In genomic region chr5:96963267-96963666, GRCh38 we compare ENCODE assay signal across 8 cellular contexts. TPM values are rescaled to one million over a fixed set of nuclear protein-coding genes. Genes with fewer than 3 reads are reported as not detected.
DNase-seq lines count a peak whose midpoint lies in the region; ATAC-seq and TF ChIP-seq lines count a peak whose summit lies in the region.

No MANE protein-coding gene starts in this region.

- ATAC-seq in GM21447 (IDR thresholded peaks at IDR 0.05; ENCODE audit: unreplicated experiment), result peak; percentile 55

- no peak overlapping the region for H3K4me3 ChIP-seq in Karpas-422 (ENCODE audit: low read length)
- H3K4me3 ChIP-seq in prostate gland, result no peak overlapping the region

- no peak overlapping the region for H2AFZ ChIP-seq in Karpas-422 (ENCODE audit: low read length)

- in situ Hi-C loops in ACHN (cut with HindIII; ENCODE audit: low pct_ligation_motif_present, low pct_unique_long_range_greater_than_20kb, low sequenced_read_pairs), result no loop called here

- DNase-seq in Daoy (ENCODE audit: low read depth), result peak; percentile 74
- no peak for DNase-seq in Karpas-422
- peak; percentile 40 for DNase-seq in amniotic epithelial cell (ENCODE audit: low read depth)
- DNase-seq in kidney tubule cell (ENCODE audit: low spot score), result peak; percentile 69
- DNase-seq in prostate gland (ENCODE audit: low spot score), result no peak
- no peak for DNase-seq in stimulated activated naive CD4-positive, alpha-beta T cell treated with Interleukin-2 at 50 U/mL for 16 hours (lab: John Stamatoyannopoulos, UW)
- DNase-seq in ACHN, result no peak

- peak overlapping the region; percentile 50 for H3K4me2 ChIP-seq in Karpas-422 (ENCODE audit: low read depth, low read length, poor library complexity, severe bottlenecking)

- peaks cover 93% of the 10 kb centered on the region for H3K79me2 ChIP-seq in Karpas-422 (ENCODE audit: low read length)

- intact Hi-C loops in prostate gland (cut with DNase I), result no loop called here

- H3K27ac ChIP-seq in Karpas-422 (ENCODE audit: low read length) (peak overlapping the region; percentile 77), prostate gland (no peak overlapping the region)

- 36% methylated on average over 3 of the region's 3 CpGs for WGBS in prostate gland

- H4K20me1 ChIP-seq in Karpas-422 (ENCODE audit: insufficient read depth, low read depth, low read length), result no peaks in the 10 kb centered on the region

- H3K36me3 ChIP-seq in Karpas-422 (ENCODE audit: insufficient read depth, low read length) (no peaks in the 10 kb centered on the region; the same call in 1 of the 2 replicates), prostate gland (no peaks in the 10 kb centered on the region)

- H3K4me1 ChIP-seq in Karpas-422 (ENCODE audit: low read length) (peaks cover 52% of the 10 kb centered on the region), prostate gland (replicated peaks) (no peaks in the 10 kb centered on the region)

- H3K9me3 ChIP-seq in Karpas-422 (ENCODE audit: low read length) (no peaks in the 10 kb centered on the region), prostate gland (no peaks in the 10 kb centered on the region)

- no peaks in the 10 kb centered on the region for H3K9me2 ChIP-seq in Karpas-422 (replicated peaks; ENCODE audit: insufficient read depth, low read length)

- no peaks in the 10 kb centered on the region for H3K27me3 ChIP-seq in Karpas-422 (ENCODE audit: low read length)
- H3K27me3 ChIP-seq in prostate gland (replicated peaks; ENCODE audit: insufficient read depth), result no peaks in the 10 kb centered on the region

- H3K9ac ChIP-seq in Karpas-422 (ENCODE audit: low read length), result no peak overlapping the region

- no peak for TF ChIP-seq CTCF in prostate gland (IDR thresholded peaks at IDR 0.05)

- no peak for TF ChIP-seq POLR2A in prostate gland (IDR thresholded peaks at IDR 0.05)

RNA-seq across cellular contexts. Expression of gene LNPEP, which starts 27.4 kb away (rescaled TPM):
- total RNA-seq in Daoy (2014; rRNA removed; shearing (Covaris generic)), result 12.7 and 20.1 TPM in 2 replicates
- 38.2 and 92.3 TPM in 2 replicates for total RNA-seq in Karpas-422 (2014; rRNA removed; shearing (Covaris generic); ENCODE audit: low replicate concordance)
- 10 to 100 TPM; 38.5 to 43.9 TPM for total RNA-seq in prostate gland

Comparison
In these comparisons a context has a peak if more than half of its experiments do, and no peak if none do; other contexts are left out.
1. DNase-seq: peak in Daoy (single experiment), amniotic epithelial cell (single experiment) and kidney tubule cell (single experiment); none in Karpas-422 (single experiment), prostate gland (single experiment), stimulated activated naive CD4-positive, alpha-beta T cell treated with Interleukin-2 at 50 U/mL for 16 hours (single experiment) and ACHN (single experiment).